ENCODE assay signal across 1 cellular context in genomic region chr1:35692310-35692709, GRCh38.
A peak's percentile ranks its signal among the peaks of the same experiment; 100 is the strongest.
TF ChIP-seq lines count a peak whose summit lies in the region.

No MANE protein-coding gene starts in this region.

TF ChIP-seq in K562, 482 proteins besides CTCF, POLR2A, EP300 and RAD21 (continues in another document):
- TF ChIP-seq KAT2B (IDR thresholded peaks at IDR 0.05; ENCODE audit: low read depth, low read length), result no peak
- TF ChIP-seq ZNF277 (CRISPR knock-in tag; IDR thresholded peaks at IDR 0.05; ENCODE audit: borderline replicate concordance), result no peak
- TF ChIP-seq ZNF668 (CRISPR knock-in tag; IDR thresholded peaks at IDR 0.05), result no peak
- TF ChIP-seq DNMT1 (IDR thresholded peaks at IDR 0.05), result no peak
- TF ChIP-seq RBBP5 (IDR thresholded peaks at IDR 0.05; ENCODE audit: borderline replicate concordance, insufficient read depth, low read length, poor library complexity, severe bottlenecking), result no peak
- no peak for TF ChIP-seq KDM4B (IDR thresholded peaks at IDR 0.05; ENCODE audit: borderline replicate concordance in 2 of 2, low read depth in 1 of 2)
- TF ChIP-seq DDX20 (tag; IDR thresholded peaks at IDR 0.05; ENCODE audit: low read depth), result no peak
- TF ChIP-seq KAT7 (CRISPR knock-in tag; IDR thresholded peaks at IDR 0.05; ENCODE audit: borderline replicate concordance), result no peak
- no peak for TF ChIP-seq THRAP3 (IDR thresholded peaks at IDR 0.05; ENCODE audit: borderline replicate concordance)
- no peak for TF ChIP-seq GTF2E2 (tag; IDR thresholded peaks at IDR 0.05)
- no peak for TF ChIP-seq FOXJ2 (tag; IDR thresholded peaks at IDR 0.05)
- TF ChIP-seq TCF3 (CRISPR knock-in tag; IDR thresholded peaks at IDR 0.05), result peak; percentile 64
- no peak for TF ChIP-seq ZNF780A (CRISPR knock-in tag; IDR thresholded peaks at IDR 0.05)
- TF ChIP-seq TEAD4 (IDR thresholded peaks at IDR 0.05; ENCODE audit: low read length), result peak; percentile 66
- no peak for TF ChIP-seq TEAD4 (CRISPR knock-in tag; IDR thresholded peaks at IDR 0.05; ENCODE audit: borderline replicate concordance)
- TF ChIP-seq SIN3B (IDR thresholded peaks at IDR 0.05; ENCODE audit: low read depth), result no peak
- TF ChIP-seq ARNT (IDR thresholded peaks at IDR 0.05), result no peak
- no peak for TF ChIP-seq BCOR (IDR thresholded peaks at IDR 0.05)
- TF ChIP-seq ZKSCAN3 (CRISPR knock-in tag; IDR thresholded peaks at IDR 0.05), result no peak
- no peak for TF ChIP-seq ZNF274 (IDR thresholded peaks at IDR 0.05; ENCODE audit: borderline replicate concordance, low read depth, low read length)
- TF ChIP-seq HNRNPK (IDR thresholded peaks at IDR 0.05; ENCODE audit: low read depth, low read length, poor library complexity, severe bottlenecking), result no peak
- TF ChIP-seq ZNF121 (CRISPR knock-in tag; conservative IDR thresholded peaks at IDR 0.05), result no peak
- no peak for TF ChIP-seq HNRNPUL1 (IDR thresholded peaks at IDR 0.05; ENCODE audit: low read length)
- no peak for TF ChIP-seq ILF3 (IDR thresholded peaks at IDR 0.05; ENCODE audit: borderline replicate concordance)
- no peak for TF ChIP-seq NR1H2 (CRISPR knock-in tag; IDR thresholded peaks at IDR 0.05)
- no peak for TF ChIP-seq PREB (CRISPR knock-in tag; IDR thresholded peaks at IDR 0.05)
- peak; percentile 76; the same call in 1 of the 2 replicates for TF ChIP-seq ZNF431 (CRISPR knock-in tag; IDR thresholded peaks at IDR 0.05)
- no peak for TF ChIP-seq ZNF583 (CRISPR knock-in tag; IDR thresholded peaks at IDR 0.05)
- no peak for TF ChIP-seq CEBPZ (IDR thresholded peaks at IDR 0.05; ENCODE audit: borderline replicate concordance, low read depth, low read length)
- TF ChIP-seq TAL1 (IDR thresholded peaks at IDR 0.05), result peak; percentile 63
- TF ChIP-seq JUND (IDR thresholded peaks at IDR 0.05; ENCODE audit: borderline replicate concordance, low read depth, low read length), result no peak
- no peak for TF ChIP-seq JUND (tag; IDR thresholded peaks at IDR 0.05; ENCODE audit: borderline replicate concordance, low read depth, low read length)
- no peak for TF ChIP-seq ZNF57 (CRISPR knock-in tag; IDR thresholded peaks at IDR 0.05)
- no peak for TF ChIP-seq NR0B1 (IDR thresholded peaks at IDR 0.05; ENCODE audit: partially characterized antibody)
- no peak for TF ChIP-seq ZNF589 (CRISPR knock-in tag; IDR thresholded peaks at IDR 0.05; ENCODE audit: low read depth)
- no peak for TF ChIP-seq HMG20A (CRISPR knock-in tag; conservative IDR thresholded peaks at IDR 0.05)
- TF ChIP-seq, protein P1, sequence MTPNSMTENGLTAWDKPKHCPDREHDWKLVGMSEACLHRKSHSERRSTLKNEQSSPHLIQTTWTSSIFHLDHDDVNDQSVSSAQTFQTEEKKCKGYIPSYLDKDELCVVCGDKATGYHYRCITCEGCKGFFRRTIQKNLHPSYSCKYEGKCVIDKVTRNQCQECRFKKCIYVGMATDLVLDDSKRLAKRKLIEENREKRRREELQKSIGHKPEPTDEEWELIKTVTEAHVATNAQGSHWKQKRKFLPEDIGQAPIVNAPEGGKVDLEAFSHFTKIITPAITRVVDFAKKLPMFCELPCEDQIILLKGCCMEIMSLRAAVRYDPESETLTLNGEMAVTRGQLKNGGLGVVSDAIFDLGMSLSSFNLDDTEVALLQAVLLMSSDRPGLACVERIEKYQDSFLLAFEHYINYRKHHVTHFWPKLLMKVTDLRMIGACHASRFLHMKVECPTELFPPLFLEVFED (CRISPR knock-in tag; conservative IDR thresholded peaks at IDR 0.05), result no peak
- TF ChIP-seq IRF2 (CRISPR knock-in tag; IDR thresholded peaks at IDR 0.05), result no peak
- TF ChIP-seq, protein P2, sequence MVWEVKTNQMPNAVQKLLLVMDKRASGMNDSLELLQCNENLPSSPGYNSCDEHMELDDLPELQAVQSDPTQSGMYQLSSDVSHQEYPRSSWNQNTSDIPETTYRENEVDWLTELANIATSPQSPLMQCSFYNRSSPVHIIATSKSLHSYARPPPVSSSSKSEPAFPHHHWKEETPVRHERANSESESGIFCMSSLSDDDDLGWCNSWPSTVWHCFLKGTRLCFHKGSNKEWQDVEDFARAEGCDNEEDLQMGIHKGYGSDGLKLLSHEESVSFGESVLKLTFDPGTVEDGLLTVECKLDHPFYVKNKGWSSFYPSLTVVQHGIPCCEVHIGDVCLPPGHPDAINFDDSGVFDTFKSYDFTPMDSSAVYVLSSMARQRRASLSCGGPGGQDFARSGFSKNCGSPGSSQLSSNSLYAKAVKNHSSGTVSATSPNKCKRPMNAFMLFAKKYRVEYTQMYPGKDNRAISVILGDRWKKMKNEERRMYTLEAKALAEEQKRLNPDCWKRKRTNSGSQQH (CRISPR knock-in tag; IDR thresholded peaks at IDR 0.05), result no peak
- TF ChIP-seq, protein P3, sequence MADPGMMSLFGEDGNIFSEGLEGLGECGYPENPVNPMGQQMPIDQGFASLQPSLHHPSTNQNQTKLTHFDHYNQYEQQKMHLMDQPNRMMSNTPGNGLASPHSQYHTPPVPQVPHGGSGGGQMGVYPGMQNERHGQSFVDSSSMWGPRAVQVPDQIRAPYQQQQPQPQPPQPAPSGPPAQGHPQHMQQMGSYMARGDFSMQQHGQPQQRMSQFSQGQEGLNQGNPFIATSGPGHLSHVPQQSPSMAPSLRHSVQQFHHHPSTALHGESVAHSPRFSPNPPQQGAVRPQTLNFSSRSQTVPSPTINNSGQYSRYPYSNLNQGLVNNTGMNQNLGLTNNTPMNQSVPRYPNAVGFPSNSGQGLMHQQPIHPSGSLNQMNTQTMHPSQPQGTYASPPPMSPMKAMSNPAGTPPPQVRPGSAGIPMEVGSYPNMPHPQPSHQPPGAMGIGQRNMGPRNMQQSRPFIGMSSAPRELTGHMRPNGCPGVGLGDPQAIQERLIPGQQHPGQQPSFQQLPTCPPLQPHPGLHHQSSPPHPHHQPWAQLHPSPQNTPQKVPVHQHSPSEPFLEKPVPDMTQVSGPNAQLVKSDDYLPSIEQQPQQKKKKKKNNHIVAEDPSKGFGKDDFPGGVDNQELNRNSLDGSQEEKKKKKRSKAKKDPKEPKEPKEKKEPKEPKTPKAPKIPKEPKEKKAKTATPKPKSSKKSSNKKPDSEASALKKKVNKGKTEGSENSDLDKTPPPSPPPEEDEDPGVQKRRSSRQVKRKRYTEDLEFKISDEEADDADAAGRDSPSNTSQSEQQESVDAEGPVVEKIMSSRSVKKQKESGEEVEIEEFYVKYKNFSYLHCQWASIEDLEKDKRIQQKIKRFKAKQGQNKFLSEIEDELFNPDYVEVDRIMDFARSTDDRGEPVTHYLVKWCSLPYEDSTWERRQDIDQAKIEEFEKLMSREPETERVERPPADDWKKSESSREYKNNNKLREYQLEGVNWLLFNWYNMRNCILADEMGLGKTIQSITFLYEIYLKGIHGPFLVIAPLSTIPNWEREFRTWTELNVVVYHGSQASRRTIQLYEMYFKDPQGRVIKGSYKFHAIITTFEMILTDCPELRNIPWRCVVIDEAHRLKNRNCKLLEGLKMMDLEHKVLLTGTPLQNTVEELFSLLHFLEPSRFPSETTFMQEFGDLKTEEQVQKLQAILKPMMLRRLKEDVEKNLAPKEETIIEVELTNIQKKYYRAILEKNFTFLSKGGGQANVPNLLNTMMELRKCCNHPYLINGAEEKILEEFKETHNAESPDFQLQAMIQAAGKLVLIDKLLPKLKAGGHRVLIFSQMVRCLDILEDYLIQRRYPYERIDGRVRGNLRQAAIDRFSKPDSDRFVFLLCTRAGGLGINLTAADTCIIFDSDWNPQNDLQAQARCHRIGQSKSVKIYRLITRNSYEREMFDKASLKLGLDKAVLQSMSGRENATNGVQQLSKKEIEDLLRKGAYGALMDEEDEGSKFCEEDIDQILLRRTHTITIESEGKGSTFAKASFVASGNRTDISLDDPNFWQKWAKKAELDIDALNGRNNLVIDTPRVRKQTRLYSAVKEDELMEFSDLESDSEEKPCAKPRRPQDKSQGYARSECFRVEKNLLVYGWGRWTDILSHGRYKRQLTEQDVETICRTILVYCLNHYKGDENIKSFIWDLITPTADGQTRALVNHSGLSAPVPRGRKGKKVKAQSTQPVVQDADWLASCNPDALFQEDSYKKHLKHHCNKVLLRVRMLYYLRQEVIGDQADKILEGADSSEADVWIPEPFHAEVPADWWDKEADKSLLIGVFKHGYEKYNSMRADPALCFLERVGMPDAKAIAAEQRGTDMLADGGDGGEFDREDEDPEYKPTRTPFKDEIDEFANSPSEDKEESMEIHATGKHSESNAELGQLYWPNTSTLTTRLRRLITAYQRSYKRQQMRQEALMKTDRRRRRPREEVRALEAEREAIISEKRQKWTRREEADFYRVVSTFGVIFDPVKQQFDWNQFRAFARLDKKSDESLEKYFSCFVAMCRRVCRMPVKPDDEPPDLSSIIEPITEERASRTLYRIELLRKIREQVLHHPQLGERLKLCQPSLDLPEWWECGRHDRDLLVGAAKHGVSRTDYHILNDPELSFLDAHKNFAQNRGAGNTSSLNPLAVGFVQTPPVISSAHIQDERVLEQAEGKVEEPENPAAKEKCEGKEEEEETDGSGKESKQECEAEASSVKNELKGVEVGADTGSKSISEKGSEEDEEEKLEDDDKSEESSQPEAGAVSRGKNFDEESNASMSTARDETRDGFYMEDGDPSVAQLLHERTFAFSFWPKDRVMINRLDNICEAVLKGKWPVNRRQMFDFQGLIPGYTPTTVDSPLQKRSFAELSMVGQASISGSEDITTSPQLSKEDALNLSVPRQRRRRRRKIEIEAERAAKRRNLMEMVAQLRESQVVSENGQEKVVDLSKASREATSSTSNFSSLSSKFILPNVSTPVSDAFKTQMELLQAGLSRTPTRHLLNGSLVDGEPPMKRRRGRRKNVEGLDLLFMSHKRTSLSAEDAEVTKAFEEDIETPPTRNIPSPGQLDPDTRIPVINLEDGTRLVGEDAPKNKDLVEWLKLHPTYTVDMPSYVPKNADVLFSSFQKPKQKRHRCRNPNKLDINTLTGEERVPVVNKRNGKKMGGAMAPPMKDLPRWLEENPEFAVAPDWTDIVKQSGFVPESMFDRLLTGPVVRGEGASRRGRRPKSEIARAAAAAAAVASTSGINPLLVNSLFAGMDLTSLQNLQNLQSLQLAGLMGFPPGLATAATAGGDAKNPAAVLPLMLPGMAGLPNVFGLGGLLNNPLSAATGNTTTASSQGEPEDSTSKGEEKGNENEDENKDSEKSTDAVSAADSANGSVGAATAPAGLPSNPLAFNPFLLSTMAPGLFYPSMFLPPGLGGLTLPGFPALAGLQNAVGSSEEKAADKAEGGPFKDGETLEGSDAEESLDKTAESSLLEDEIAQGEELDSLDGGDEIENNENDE (IDR thresholded peaks at IDR 0.05; ENCODE audit: low read depth, low read length), result no peak
- TF ChIP-seq ETS1 (conservative IDR thresholded peaks at IDR 0.05; ENCODE audit: control insufficient read depth, low read depth, low read length), result no peak
- no peak for TF ChIP-seq MECOM (CRISPR knock-in tag; IDR thresholded peaks at IDR 0.05)
- TF ChIP-seq LEF1 (IDR thresholded peaks at IDR 0.05), result no peak
- no peak for TF ChIP-seq HMG20B (CRISPR knock-in tag; IDR thresholded peaks at IDR 0.05)
- no peak for TF ChIP-seq RFX5 (IDR thresholded peaks at IDR 0.05; ENCODE audit: low read depth, low read length)
